Comparison of ENCODE assay signal across 2 cellular contexts in the genomic region with DNA sequence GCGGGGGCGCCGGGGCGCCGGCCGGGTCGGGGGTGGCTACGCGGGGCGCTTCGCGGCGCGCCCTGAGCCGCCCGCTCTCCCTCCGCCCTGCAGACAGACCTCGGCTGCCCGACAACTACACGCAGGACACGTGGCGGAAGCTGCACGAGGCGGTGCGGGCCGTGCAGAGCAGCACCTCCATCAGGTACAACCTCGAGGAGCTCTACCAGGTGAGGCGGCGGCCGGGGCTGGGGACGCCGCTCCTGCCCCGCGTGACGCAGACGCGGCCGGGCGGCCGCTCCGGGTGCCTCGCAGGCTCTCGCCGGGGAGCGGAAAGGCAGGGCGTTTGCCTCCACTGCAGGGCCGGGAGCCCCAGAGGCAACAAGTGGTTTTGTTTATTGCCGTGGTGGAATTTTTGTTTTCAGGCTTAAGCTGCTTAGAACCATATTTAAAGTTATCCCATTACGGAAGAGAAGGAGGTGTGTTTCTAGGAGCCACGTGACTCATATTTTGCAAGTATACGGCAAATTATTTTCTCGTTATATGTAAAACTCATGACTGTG.
TF ChIP-seq lines count a peak whose summit lies in the region.

No MANE protein-coding gene starts in this region.

TF ChIP-seq in GM23338, 12 proteins besides CTCF, POLR2A, EP300 and RAD21:
- no peak for TF ChIP-seq ZNF114 (CRISPR knock-in tag; IDR thresholded peaks at IDR 0.05)
- TF ChIP-seq EZH2phosphoT487 (IDR thresholded peaks at IDR 0.05; ENCODE audit: unreplicated experiment), result no peak
- TF ChIP-seq, protein P1, sequence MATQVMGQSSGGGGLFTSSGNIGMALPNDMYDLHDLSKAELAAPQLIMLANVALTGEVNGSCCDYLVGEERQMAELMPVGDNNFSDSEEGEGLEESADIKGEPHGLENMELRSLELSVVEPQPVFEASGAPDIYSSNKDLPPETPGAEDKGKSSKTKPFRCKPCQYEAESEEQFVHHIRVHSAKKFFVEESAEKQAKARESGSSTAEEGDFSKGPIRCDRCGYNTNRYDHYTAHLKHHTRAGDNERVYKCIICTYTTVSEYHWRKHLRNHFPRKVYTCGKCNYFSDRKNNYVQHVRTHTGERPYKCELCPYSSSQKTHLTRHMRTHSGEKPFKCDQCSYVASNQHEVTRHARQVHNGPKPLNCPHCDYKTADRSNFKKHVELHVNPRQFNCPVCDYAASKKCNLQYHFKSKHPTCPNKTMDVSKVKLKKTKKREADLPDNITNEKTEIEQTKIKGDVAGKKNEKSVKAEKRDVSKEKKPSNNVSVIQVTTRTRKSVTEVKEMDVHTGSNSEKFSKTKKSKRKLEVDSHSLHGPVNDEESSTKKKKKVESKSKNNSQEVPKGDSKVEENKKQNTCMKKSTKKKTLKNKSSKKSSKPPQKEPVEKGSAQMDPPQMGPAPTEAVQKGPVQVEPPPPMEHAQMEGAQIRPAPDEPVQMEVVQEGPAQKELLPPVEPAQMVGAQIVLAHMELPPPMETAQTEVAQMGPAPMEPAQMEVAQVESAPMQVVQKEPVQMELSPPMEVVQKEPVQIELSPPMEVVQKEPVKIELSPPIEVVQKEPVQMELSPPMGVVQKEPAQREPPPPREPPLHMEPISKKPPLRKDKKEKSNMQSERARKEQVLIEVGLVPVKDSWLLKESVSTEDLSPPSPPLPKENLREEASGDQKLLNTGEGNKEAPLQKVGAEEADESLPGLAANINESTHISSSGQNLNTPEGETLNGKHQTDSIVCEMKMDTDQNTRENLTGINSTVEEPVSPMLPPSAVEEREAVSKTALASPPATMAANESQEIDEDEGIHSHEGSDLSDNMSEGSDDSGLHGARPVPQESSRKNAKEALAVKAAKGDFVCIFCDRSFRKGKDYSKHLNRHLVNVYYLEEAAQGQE (IDR thresholded peaks at IDR 0.05; ENCODE audit: unreplicated experiment), result no peak
- peak; percentile 55 for TF ChIP-seq CREB1 (CRISPR knock-in tag; IDR thresholded peaks at IDR 0.05; ENCODE audit: low read depth)
- TF ChIP-seq NANOG (IDR thresholded peaks at IDR 0.05; ENCODE audit: borderline replicate concordance), result no peak
- no peak for TF ChIP-seq STAT1 (IDR thresholded peaks at IDR 0.05; ENCODE audit: unreplicated experiment)
- TF ChIP-seq JUNB (IDR thresholded peaks at IDR 0.05; ENCODE audit: unreplicated experiment), result no peak

TF ChIP-seq in GM12878, 131 proteins besides CTCF, POLR2A, EP300 and RAD21 (continues in another document):
- TF ChIP-seq TCF12 (IDR thresholded peaks at IDR 0.05; ENCODE audit: low read depth, low read length) (peak; percentile 31; the same call in 1 of the 2 replicates), GABPA (IDR thresholded peaks at IDR 0.05; ENCODE audit: low read depth) (0 out of 2 replicates have a peak, but pooled peaks have one; percentile 21), SIN3A (IDR thresholded peaks at IDR 0.05; ENCODE audit: low read depth, low read length) (peak; percentile 53; the same call in 1 of the 2 replicates), RAD51 (IDR thresholded peaks at IDR 0.05) (peak; percentile 88), NFYA (IDR thresholded peaks at IDR 0.05; ENCODE audit: borderline replicate concordance, low read depth, low read length) (no peak), LARP7 (IDR thresholded peaks at IDR 0.05) (peak; percentile 86; the same call in 1 of the 2 replicates), HDAC2 (IDR thresholded peaks at IDR 0.05) (no peak), BHLHE40 (IDR thresholded peaks at IDR 0.05; ENCODE audit: borderline replicate concordance in 1 of 2, low read depth in 2 of 2, low read length in 1 of 2) (peak; percentile 71 to 90; a peak in 3 of 4 replicates), CREB1 (IDR thresholded peaks at IDR 0.05; ENCODE audit: low read depth) (no peak), ZZZ3 (IDR thresholded peaks at IDR 0.05; ENCODE audit: control insufficient read depth, insufficient read length, low read depth) (no peak), CBFB (IDR thresholded peaks at IDR 0.05; ENCODE audit: low read depth) (no peak), BACH1 (IDR thresholded peaks at IDR 0.05; ENCODE audit: borderline replicate concordance) (0 out of 2 replicates have a peak, but pooled peaks have one; percentile 43), EED (IDR thresholded peaks at IDR 0.05; ENCODE audit: low read depth) (no peak), RELA (IDR thresholded peaks at IDR 0.05; ENCODE audit: borderline replicate concordance, partially characterized antibody) (peak; percentile 12), RBBP5 (conservative IDR thresholded peaks at IDR 0.05) (no peak), MYC (IDR thresholded peaks at IDR 0.05; ENCODE audit: insufficient read depth, insufficient read length, insufficient replicate concordance, low read length, severe bottlenecking) (peak; percentile 87), NR2F1 (conservative IDR thresholded peaks at IDR 0.05) (peak; percentile 57), CREM (IDR thresholded peaks at IDR 0.05; ENCODE audit: low read depth) (0 out of 2 replicates have a peak, but pooled peaks have one; percentile 27), HDAC6 (IDR thresholded peaks at IDR 0.05; ENCODE audit: unreplicated experiment) (peak; percentile 41), IKZF1 (conservative IDR thresholded peaks at IDR 0.05) (peak; percentile 16), ATF7 (IDR thresholded peaks at IDR 0.05; ENCODE audit: low read depth) (no peak), MXI1 (IDR thresholded peaks at IDR 0.05; ENCODE audit: low read depth, low read length) (peak; percentile 93)
- TF ChIP-seq, protein P2, sequence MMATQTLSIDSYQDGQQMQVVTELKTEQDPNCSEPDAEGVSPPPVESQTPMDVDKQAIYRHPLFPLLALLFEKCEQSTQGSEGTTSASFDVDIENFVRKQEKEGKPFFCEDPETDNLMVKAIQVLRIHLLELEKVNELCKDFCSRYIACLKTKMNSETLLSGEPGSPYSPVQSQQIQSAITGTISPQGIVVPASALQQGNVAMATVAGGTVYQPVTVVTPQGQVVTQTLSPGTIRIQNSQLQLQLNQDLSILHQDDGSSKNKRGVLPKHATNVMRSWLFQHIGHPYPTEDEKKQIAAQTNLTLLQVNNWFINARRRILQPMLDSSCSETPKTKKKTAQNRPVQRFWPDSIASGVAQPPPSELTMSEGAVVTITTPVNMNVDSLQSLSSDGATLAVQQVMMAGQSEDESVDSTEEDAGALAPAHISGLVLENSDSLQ (IDR thresholded peaks at IDR 0.05), result no peak
- TF ChIP-seq, protein P3, sequence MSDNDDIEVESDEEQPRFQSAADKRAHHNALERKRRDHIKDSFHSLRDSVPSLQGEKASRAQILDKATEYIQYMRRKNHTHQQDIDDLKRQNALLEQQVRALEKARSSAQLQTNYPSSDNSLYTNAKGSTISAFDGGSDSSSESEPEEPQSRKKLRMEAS (IDR thresholded peaks at IDR 0.05; ENCODE audit: low read depth, low read length), result peak; percentile 97
- TF ChIP-seq, protein P4, sequence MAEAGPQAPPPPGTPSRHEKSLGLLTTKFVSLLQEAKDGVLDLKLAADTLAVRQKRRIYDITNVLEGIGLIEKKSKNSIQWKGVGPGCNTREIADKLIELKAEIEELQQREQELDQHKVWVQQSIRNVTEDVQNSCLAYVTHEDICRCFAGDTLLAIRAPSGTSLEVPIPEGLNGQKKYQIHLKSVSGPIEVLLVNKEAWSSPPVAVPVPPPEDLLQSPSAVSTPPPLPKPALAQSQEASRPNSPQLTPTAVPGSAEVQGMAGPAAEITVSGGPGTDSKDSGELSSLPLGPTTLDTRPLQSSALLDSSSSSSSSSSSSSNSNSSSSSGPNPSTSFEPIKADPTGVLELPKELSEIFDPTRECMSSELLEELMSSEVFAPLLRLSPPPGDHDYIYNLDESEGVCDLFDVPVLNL (IDR thresholded peaks at IDR 0.05; ENCODE audit: low read depth, low read length), result no peak
- TF ChIP-seq, protein P5, sequence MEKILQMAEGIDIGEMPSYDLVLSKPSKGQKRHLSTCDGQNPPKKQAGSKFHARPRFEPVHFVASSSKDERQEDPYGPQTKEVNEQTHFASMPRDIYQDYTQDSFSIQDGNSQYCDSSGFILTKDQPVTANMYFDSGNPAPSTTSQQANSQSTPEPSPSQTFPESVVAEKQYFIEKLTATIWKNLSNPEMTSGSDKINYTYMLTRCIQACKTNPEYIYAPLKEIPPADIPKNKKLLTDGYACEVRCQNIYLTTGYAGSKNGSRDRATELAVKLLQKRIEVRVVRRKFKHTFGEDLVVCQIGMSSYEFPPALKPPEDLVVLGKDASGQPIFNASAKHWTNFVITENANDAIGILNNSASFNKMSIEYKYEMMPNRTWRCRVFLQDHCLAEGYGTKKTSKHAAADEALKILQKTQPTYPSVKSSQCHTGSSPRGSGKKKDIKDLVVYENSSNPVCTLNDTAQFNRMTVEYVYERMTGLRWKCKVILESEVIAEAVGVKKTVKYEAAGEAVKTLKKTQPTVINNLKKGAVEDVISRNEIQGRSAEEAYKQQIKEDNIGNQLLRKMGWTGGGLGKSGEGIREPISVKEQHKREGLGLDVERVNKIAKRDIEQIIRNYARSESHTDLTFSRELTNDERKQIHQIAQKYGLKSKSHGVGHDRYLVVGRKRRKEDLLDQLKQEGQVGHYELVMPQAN (conservative IDR thresholded peaks at IDR 0.05), result peak; percentile 89
- TF ChIP-seq, protein P6, sequence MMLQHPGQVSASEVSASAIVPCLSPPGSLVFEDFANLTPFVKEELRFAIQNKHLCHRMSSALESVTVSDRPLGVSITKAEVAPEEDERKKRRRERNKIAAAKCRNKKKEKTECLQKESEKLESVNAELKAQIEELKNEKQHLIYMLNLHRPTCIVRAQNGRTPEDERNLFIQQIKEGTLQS (IDR thresholded peaks at IDR 0.05; ENCODE audit: borderline replicate concordance, extremely low read depth, low read depth, low read length), result 0 out of 2 replicates have a peak, but pooled peaks have one; percentile 9
- TF ChIP-seq, protein P7, sequence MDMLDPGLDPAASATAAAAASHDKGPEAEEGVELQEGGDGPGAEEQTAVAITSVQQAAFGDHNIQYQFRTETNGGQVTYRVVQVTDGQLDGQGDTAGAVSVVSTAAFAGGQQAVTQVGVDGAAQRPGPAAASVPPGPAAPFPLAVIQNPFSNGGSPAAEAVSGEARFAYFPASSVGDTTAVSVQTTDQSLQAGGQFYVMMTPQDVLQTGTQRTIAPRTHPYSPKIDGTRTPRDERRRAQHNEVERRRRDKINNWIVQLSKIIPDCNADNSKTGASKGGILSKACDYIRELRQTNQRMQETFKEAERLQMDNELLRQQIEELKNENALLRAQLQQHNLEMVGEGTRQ (IDR thresholded peaks at IDR 0.05; ENCODE audit: borderline replicate concordance, low read depth, low read length), result peak; percentile 43; the same call in 1 of the 2 replicates
- TF ChIP-seq, protein P8, sequence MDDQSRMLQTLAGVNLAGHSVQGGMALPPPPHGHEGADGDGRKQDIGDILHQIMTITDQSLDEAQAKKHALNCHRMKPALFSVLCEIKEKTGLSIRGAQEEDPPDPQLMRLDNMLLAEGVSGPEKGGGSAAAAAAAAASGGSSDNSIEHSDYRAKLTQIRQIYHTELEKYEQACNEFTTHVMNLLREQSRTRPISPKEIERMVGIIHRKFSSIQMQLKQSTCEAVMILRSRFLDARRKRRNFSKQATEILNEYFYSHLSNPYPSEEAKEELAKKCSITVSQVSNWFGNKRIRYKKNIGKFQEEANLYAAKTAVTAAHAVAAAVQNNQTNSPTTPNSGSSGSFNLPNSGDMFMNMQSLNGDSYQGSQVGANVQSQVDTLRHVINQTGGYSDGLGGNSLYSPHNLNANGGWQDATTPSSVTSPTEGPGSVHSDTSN (IDR thresholded peaks at IDR 0.05; ENCODE audit: insufficient replicate concordance, low read depth, low read length), result no peak
- TF ChIP-seq, protein P9, sequence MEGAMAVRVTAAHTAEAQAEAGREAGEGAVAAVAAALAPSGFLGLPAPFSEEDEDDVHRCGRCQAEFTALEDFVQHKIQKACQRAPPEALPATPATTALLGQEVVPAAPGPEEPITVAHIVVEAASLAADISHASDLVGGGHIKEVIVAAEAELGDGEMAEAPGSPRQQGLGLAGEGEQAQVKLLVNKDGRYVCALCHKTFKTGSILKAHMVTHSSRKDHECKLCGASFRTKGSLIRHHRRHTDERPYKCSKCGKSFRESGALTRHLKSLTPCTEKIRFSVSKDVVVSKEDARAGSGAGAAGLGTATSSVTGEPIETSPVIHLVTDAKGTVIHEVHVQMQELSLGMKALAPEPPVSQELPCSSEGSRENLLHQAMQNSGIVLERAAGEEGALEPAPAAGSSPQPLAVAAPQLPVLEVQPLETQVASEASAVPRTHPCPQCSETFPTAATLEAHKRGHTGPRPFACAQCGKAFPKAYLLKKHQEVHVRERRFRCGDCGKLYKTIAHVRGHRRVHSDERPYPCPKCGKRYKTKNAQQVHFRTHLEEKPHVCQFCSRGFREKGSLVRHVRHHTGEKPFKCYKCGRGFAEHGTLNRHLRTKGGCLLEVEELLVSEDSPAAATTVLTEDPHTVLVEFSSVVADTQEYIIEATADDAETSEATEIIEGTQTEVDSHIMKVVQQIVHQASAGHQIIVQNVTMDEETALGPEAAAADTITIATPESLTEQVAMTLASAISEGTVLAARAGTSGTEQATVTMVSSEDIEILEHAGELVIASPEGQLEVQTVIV (IDR thresholded peaks at IDR 0.05; ENCODE audit: borderline replicate concordance, partially characterized antibody), result no peak
- TF ChIP-seq, protein P10, sequence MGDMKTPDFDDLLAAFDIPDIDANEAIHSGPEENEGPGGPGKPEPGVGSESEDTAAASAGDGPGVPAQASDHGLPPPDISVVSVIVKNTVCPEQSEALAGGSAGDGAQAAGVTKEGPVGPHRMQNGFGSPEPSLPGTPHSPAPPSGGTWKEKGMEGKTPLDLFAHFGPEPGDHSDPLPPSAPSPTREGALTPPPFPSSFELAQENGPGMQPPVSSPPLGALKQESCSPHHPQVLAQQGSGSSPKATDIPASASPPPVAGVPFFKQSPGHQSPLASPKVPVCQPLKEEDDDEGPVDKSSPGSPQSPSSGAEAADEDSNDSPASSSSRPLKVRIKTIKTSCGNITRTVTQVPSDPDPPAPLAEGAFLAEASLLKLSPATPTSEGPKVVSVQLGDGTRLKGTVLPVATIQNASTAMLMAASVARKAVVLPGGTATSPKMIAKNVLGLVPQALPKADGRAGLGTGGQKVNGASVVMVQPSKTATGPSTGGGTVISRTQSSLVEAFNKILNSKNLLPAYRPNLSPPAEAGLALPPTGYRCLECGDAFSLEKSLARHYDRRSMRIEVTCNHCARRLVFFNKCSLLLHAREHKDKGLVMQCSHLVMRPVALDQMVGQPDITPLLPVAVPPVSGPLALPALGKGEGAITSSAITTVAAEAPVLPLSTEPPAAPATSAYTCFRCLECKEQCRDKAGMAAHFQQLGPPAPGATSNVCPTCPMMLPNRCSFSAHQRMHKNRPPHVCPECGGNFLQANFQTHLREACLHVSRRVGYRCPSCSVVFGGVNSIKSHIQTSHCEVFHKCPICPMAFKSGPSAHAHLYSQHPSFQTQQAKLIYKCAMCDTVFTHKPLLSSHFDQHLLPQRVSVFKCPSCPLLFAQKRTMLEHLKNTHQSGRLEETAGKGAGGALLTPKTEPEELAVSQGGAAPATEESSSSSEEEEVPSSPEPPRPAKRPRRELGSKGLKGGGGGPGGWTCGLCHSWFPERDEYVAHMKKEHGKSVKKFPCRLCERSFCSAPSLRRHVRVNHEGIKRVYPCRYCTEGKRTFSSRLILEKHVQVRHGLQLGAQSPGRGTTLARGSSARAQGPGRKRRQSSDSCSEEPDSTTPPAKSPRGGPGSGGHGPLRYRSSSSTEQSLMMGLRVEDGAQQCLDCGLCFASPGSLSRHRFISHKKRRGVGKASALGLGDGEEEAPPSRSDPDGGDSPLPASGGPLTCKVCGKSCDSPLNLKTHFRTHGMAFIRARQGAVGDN (IDR thresholded peaks at IDR 0.05), result peak; percentile 90
- TF ChIP-seq, protein P11, sequence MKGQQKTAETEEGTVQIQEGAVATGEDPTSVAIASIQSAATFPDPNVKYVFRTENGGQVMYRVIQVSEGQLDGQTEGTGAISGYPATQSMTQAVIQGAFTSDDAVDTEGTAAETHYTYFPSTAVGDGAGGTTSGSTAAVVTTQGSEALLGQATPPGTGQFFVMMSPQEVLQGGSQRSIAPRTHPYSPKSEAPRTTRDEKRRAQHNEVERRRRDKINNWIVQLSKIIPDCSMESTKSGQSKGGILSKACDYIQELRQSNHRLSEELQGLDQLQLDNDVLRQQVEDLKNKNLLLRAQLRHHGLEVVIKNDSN (IDR thresholded peaks at IDR 0.05; ENCODE audit: borderline replicate concordance, extremely low read length, insufficient read depth, low read depth, low read length), result peak; percentile 74
